In genomic region chr17:42743595-42744282, GRCh38 we compare ENCODE assay signal across 8 cellular contexts. TPM values are rescaled to one million over a fixed set of nuclear protein-coding genes. Genes with fewer than 3 reads are reported as not detected.
A peak's percentile ranks its signal among the peaks of the same experiment; 100 is the strongest.
DNase-seq lines count a peak whose midpoint lies in the region; ATAC-seq, FAIRE-seq and TF ChIP-seq lines count a peak whose summit lies in the region.

No MANE protein-coding gene starts in this region.

- H3K79me2 ChIP-seq in OCI-LY3 (ENCODE audit: low read length) (peaks cover 29% of the 10 kb centered on the region), neural progenitor cell (ENCODE audit: low read depth) (peaks cover 49% of the 10 kb centered on the region)

- no peak for DNase-seq in GM12864 (ENCODE audit: low read depth)
- DNase-seq in neural progenitor cell (ENCODE audit: low spot score), result no peak
- DNase-seq in GM12891 (ENCODE audit: insufficient read length, low spot score), result no peak
- no peak for DNase-seq in iPS-NIHi11 (ENCODE audit: low spot score)
- no peak for DNase-seq in GM19238 (ENCODE audit: insufficient read length, low spot score)

- H3K27ac ChIP-seq in OCI-LY3 (ENCODE audit: low read length) (peak overlapping the region; percentile 70), ectodermal cell (ENCODE audit: insufficient read depth, low read depth, low read length, poor library complexity, severe bottlenecking) (peak overlapping the region; percentile 79), neural progenitor cell (no peak overlapping the region)

- H3K27me3 ChIP-seq in OCI-LY3 (ENCODE audit: low read depth, low read length) (no peaks in the 10 kb centered on the region), ectodermal cell (ENCODE audit: control insufficient read depth, insufficient read depth, low read length, poor library complexity, severe bottlenecking) (peaks cover 18% of the 10 kb centered on the region), neural progenitor cell (peaks cover 20% of the 10 kb centered on the region)

- peak overlapping the region; percentile 99 for H3K4me2 ChIP-seq in OCI-LY3 (ENCODE audit: low read length)
- H3K4me2 ChIP-seq in neural progenitor cell, result peak overlapping the region; percentile 93

- FAIRE-seq in GM12891 (lab: Jason Lieb, UNC), result no peak

- peaks cover 9% of the 10 kb centered on the region for H3F3A ChIP-seq in neural progenitor cell (ENCODE audit: low read depth)

- H3K9ac ChIP-seq in OCI-LY3 (ENCODE audit: low read length) (peak overlapping the region; percentile 81), neural progenitor cell (peak overlapping the region; percentile 52)

- peaks cover 4% of the 10 kb centered on the region; the same call in 1 of the 2 replicates for H3K9me3 ChIP-seq in OCI-LY3 (ENCODE audit: insufficient read depth, low read length)
- peaks cover 5% of the 10 kb centered on the region for H3K9me3 ChIP-seq in ectodermal cell (ENCODE audit: control insufficient read depth, low read length)
- no peaks in the 10 kb centered on the region for H3K9me3 ChIP-seq in neural progenitor cell (ENCODE audit: low read depth)

- H3K9me3 Mint-ChIP-seq in neural progenitor cell, result peaks cover 5% of the 10 kb centered on the region

- 70 to 77% methylated on average over 10 of the region's 10 CpGs for WGBS in ectodermal cell, 2 experiments

- no peaks in the 10 kb centered on the region for H3K36me3 ChIP-seq in OCI-LY3 (replicated peaks; ENCODE audit: low read depth, low read length)
- no peaks in the 10 kb centered on the region for H3K36me3 ChIP-seq in ectodermal cell (ENCODE audit: control insufficient read depth, insufficient read depth, low read length)
- no peaks in the 10 kb centered on the region for H3K36me3 ChIP-seq in neural progenitor cell

- H3K4me3 Mint-ChIP-seq in neural progenitor cell, result peak overlapping the region; percentile 97

- H3K36me3 Mint-ChIP-seq in neural progenitor cell, result no peaks in the 10 kb centered on the region

- H3K4me3 ChIP-seq in GM12864 (ENCODE audit: low read depth, low read length) (peak overlapping the region; percentile 78), OCI-LY3 (ENCODE audit: low read length) (peak overlapping the region; percentile 91), ectodermal cell (ENCODE audit: insufficient read depth, low read depth, low read length) (peak overlapping the region; percentile 73), neural progenitor cell (peak overlapping the region; percentile 63)

- H4K20me1 ChIP-seq in OCI-LY3 (ENCODE audit: insufficient read depth, low read length) (no peaks in the 10 kb centered on the region), neural progenitor cell (ENCODE audit: low read depth) (no peaks in the 10 kb centered on the region)

- ATAC-seq in GM19324 (IDR thresholded peaks at IDR 0.05; ENCODE audit: low FRiP score, unreplicated experiment), result no peak

- H3K27me3 Mint-ChIP-seq in neural progenitor cell (ENCODE audit: insufficient read depth, low read depth), result peaks cover 8% of the 10 kb centered on the region

- H3K27ac Mint-ChIP-seq in neural progenitor cell, result peak overlapping the region; percentile 93

- TF ChIP-seq POLR2A in GM12891 (IDR thresholded peaks at IDR 0.05; ENCODE audit: low read depth, low read length), result no peak

- H2AFZ ChIP-seq in OCI-LY3 (ENCODE audit: low read depth, low read length), result peak overlapping the region; percentile 41; the same call in 1 of the 2 replicates
- peak overlapping the region; percentile 88 for H2AFZ ChIP-seq in neural progenitor cell (replicated peaks)

- no peak for TF ChIP-seq CTCF in GM12864 (IDR thresholded peaks at IDR 0.05; ENCODE audit: low read depth, low read length, missing control alignments)
- TF ChIP-seq CTCF in OCI-LY3 (IDR thresholded peaks at IDR 0.05; ENCODE audit: low read depth, low read length), result no peak
- TF ChIP-seq CTCF in neural progenitor cell (IDR thresholded peaks at IDR 0.05), result peak; percentile 14

- H3K4me1 ChIP-seq in OCI-LY3 (ENCODE audit: low read length), result peaks cover 13% of the 10 kb centered on the region
- H3K4me1 ChIP-seq in ectodermal cell (ENCODE audit: control insufficient read depth, insufficient read depth, low read length), result no peaks in the 10 kb centered on the region
- H3K4me1 ChIP-seq in neural progenitor cell, result peaks cover 12% of the 10 kb centered on the region

- peaks cover 16% of the 10 kb centered on the region for H3K4me1 Mint-ChIP-seq in neural progenitor cell

TF ChIP-seq in GM12891, 5 proteins besides CTCF, POLR2A, EP300 and RAD21:
- no peak for TF ChIP-seq TAF1 (IDR thresholded peaks at IDR 0.05; ENCODE audit: low read depth, low read length)
- TF ChIP-seq PAX5 (IDR thresholded peaks at IDR 0.05; ENCODE audit: insufficient read depth, low read length, severe bottlenecking), result no peak
- no peak for TF ChIP-seq POLR2AphosphoS5 (IDR thresholded peaks at IDR 0.05; ENCODE audit: low read depth, low read length)
- no peak for TF ChIP-seq POU2F2 (IDR thresholded peaks at IDR 0.05; ENCODE audit: low read depth, low read length)
- no peak for TF ChIP-seq SPI1 (IDR thresholded peaks at IDR 0.05; ENCODE audit: low read depth, low read length)

RNA-seq across cellular contexts. Expression of gene EZH1, which starts 1.1 kb away (rescaled TPM):
- polyA plus RNA-seq in ectodermal cell (2013, experiment 1 of 4), result 54.5 TPM
- polyA plus RNA-seq in ectodermal cell (2013, experiment 2 of 4), result 46.5 TPM
- polyA plus RNA-seq in ectodermal cell (2013, experiment 3 of 4), result 40.5 TPM
- polyA plus RNA-seq in ectodermal cell (2013, experiment 4 of 4), result 41.8 TPM
- 47.1 and 48.5 TPM in 2 replicates for total RNA-seq in neural progenitor cell (ENCODE audit: low replicate concordance)
- 13.2 TPM for polyA plus RNA-seq in GM12891 (2012; ENCODE audit: low read depth, missing spikeins)

RNA-seq across cellular contexts. Expression of gene RAMP2, which starts 17.3 kb away (rescaled TPM):
- 6.2 TPM for polyA plus RNA-seq in ectodermal cell (2013, experiment 1 of 4)
- 5.1 TPM for polyA plus RNA-seq in ectodermal cell (2013, experiment 2 of 4)
- 10.8 TPM for polyA plus RNA-seq in ectodermal cell (2013, experiment 3 of 4)
- polyA plus RNA-seq in ectodermal cell (2013, experiment 4 of 4), result 7.8 TPM
- total RNA-seq in neural progenitor cell (ENCODE audit: low replicate concordance), result 0.51 and 5.8 TPM in 2 replicates
- polyA plus RNA-seq in GM12891 (2012; ENCODE audit: low read depth, missing spikeins), result 0.74 TPM

RNA-seq across cellular contexts. Expression of gene VPS25, which starts 29.5 kb away (rescaled TPM):
- polyA plus RNA-seq in ectodermal cell (2013, experiment 1 of 4), result 111 TPM
- 121 TPM for polyA plus RNA-seq in ectodermal cell (2013, experiment 2 of 4)
- polyA plus RNA-seq in ectodermal cell (2013, experiment 3 of 4), result 98.4 TPM
- 107 TPM for polyA plus RNA-seq in ectodermal cell (2013, experiment 4 of 4)
- 77.5 and 114 TPM in 2 replicates for total RNA-seq in neural progenitor cell (ENCODE audit: low replicate concordance)
- polyA plus RNA-seq in GM12891 (2012; ENCODE audit: low read depth, missing spikeins), result 101 TPM

RNA-seq across cellular contexts. Expression of gene WNK4, which starts 36.7 kb away (rescaled TPM):
- 0.30 TPM for polyA plus RNA-seq in ectodermal cell (2013, experiment 1 of 4)
- 0.27 TPM for polyA plus RNA-seq in ectodermal cell (2013, experiment 2 of 4)
- 1.1 TPM for polyA plus RNA-seq in ectodermal cell (2013, experiment 3 of 4)
- 0.57 TPM for polyA plus RNA-seq in ectodermal cell (2013, experiment 4 of 4)
- total RNA-seq in neural progenitor cell (ENCODE audit: low replicate concordance), result 0.12 TPM in 1 of 2 replicates, not detected in the other
- polyA plus RNA-seq in GM12891 (2012; ENCODE audit: low read depth, missing spikeins), result 0.05 TPM

RNA-seq across cellular contexts. Expression of gene COA3, which starts 54.8 kb away (rescaled TPM):
- 73.9 TPM for polyA plus RNA-seq in ectodermal cell (2013, experiment 1 of 4)
- 70.0 TPM for polyA plus RNA-seq in ectodermal cell (2013, experiment 2 of 4)
- polyA plus RNA-seq in ectodermal cell (2013, experiment 3 of 4), result 66.2 TPM
- 73.9 TPM for polyA plus RNA-seq in ectodermal cell (2013, experiment 4 of 4)
- 61.2 and 74.5 TPM in 2 replicates for total RNA-seq in neural progenitor cell (ENCODE audit: low replicate concordance)
- 55.4 TPM for polyA plus RNA-seq in GM12891 (2012; ENCODE audit: low read depth, missing spikeins)
